In the genomic region with DNA sequence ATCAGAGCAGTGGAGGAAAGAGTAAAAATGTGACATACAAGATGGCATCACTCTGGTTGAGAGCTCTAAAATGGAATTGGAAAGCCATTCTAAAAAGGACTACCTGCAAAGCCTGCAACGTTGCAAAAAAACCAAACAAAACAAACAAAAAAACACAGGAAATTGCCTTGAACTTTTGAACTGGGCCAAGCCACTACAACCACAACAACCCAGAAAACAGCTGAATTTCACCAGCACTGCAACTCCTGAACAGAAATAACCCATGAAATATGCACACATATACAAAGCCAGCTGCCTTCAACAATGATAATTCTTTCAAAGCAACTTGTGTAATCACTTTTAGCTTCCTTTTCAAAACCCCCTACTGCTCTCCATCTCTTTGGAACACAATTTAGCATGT, we compare ENCODE assay signal across 14 cellular contexts.
DNase-seq lines count a peak whose midpoint lies in the region; ATAC-seq and TF ChIP-seq lines count a peak whose summit lies in the region.
"Had no signal": no experiment of that assay in that cellular context is flagged by ENCODE, and none has a peak within 500 bp of the region (broad histone marks: within the 10 kb centered on the region; RNA-seq: fewer than 3 reads in every experiment).

No MANE protein-coding gene starts in this region.

- no peaks in the 10 kb centered on the region for H3F3A ChIP-seq in SK-N-SH (replicated peaks; ENCODE audit: insufficient read depth)

- H3K4me1 ChIP-seq in mesenchymal stem cell (ENCODE audit: control insufficient read depth, insufficient read depth, low read depth, low read length) (no peaks in the 10 kb centered on the region), SK-N-SH (ENCODE audit: control insufficient read depth in 1 of 2, insufficient read depth in 2 of 2, low read depth in 1 of 2, low read length in 1 of 2) (no peaks in the 10 kb centered on the region)

- POLR2A ChIA-PET in SK-N-SH (lab: Yijun Ruan, JAX): no interaction called here

- H3K23ac ChIP-seq in mesenchymal stem cell (ENCODE audit: low read length in 2 of 2): no peak overlapping the region

- H3K4me2 ChIP-seq in mesenchymal stem cell (ENCODE audit: low read length, poor library complexity, severe bottlenecking): no peak overlapping the region
- no peak overlapping the region for H3K4me2 ChIP-seq in SK-N-SH

- TF ChIP-seq CTCF in SK-N-SH (IDR thresholded peaks at IDR 0.05): no peak

- no peaks in the 10 kb centered on the region for H3K79me1 ChIP-seq in mesenchymal stem cell (replicated peaks; ENCODE audit: low read length, poor library complexity, severe bottlenecking)

- no peaks in the 10 kb centered on the region for H4K20me1 ChIP-seq in SK-N-SH (ENCODE audit: insufficient read depth)

- no peak overlapping the region for H2BK120ac ChIP-seq in mesenchymal stem cell (ENCODE audit: low read depth, low read length)

- H3K36me3 ChIP-seq in mesenchymal stem cell (ENCODE audit: control insufficient read depth in 1 of 2, insufficient read depth in 2 of 2, low read depth in 1 of 2, low read length in 2 of 2): no peaks in the 10 kb centered on the region
- H3K36me3 ChIP-seq in SK-N-SH (replicated peaks in 1 of 2; ENCODE audit: control insufficient read depth in 1 of 2, insufficient read depth in 2 of 2, low read length in 1 of 2): no peaks in the 10 kb centered on the region

- H2AFZ ChIP-seq in mesenchymal stem cell (ENCODE audit: low read depth, low read length) (no peak overlapping the region), SK-N-SH (ENCODE audit: low read depth) (no peak overlapping the region)

- DNase-seq in GM03348 (ENCODE audit: low spot score) (peak; percentile 18), M059J (ENCODE audit: low read depth) (peak; percentile 36), astrocyte of the hippocampus (ENCODE audit: low read depth, low spot score) (peak; percentile 23), mesenchymal stem cell (peak; percentile 34), SK-N-SH (no peak), glomerular visceral epithelial cell (ENCODE audit: extremely low spot score) (no peak)
- DNase-seq: CD8-positive, alpha-beta T cell; H9; NCI-H1092; NCI-H2107; NCI-H226; NCI-H526 had no signal

- H4K8ac ChIP-seq in mesenchymal stem cell (ENCODE audit: low read length): no peak overlapping the region

- ATAC-seq in HG03342 (IDR thresholded peaks at IDR 0.05; ENCODE audit: unreplicated experiment): no peak
- ATAC-seq: CD8-positive, alpha-beta T cell had no signal

- H3K4ac ChIP-seq in mesenchymal stem cell (ENCODE audit: low read depth in 1 of 2, low read length in 2 of 2): no peak overlapping the region

- no peak overlapping the region for H3K4me3 ChIP-seq in mesenchymal stem cell (ENCODE audit: insufficient read depth in 1 of 2, low read depth in 1 of 2, low read length in 2 of 2)
- no peak overlapping the region for H3K4me3 ChIP-seq in SK-N-SH (ENCODE audit: low read depth in 2 of 2, low read length in 1 of 2)
- H3K4me3 ChIP-seq: SK-N-MC had no signal

- no peaks in the 10 kb centered on the region for H3K79me2 ChIP-seq in SK-N-SH (ENCODE audit: insufficient read depth)

- no peak for TF ChIP-seq RAD21 in SK-N-SH (IDR thresholded peaks at IDR 0.05; ENCODE audit: low read length)

- no peak overlapping the region for H3K14ac ChIP-seq in mesenchymal stem cell (ENCODE audit: low read length in 2 of 2)

- CTCF ChIA-PET in SK-N-SH (lab: Yijun Ruan, JAX): no interaction called here

- no peak overlapping the region for H2BK5ac ChIP-seq in mesenchymal stem cell (ENCODE audit: low read depth, low read length, poor library complexity, severe bottlenecking)

- no peaks in the 10 kb centered on the region for H3K9me2 ChIP-seq in SK-N-SH

- no peak overlapping the region for H2BK15ac ChIP-seq in mesenchymal stem cell (ENCODE audit: low read depth, poor library complexity, severe bottlenecking)

- TF ChIP-seq EP300 in SK-N-SH (IDR thresholded peaks at IDR 0.05; ENCODE audit: borderline replicate concordance in 1 of 2, low read depth in 1 of 2, low read length in 1 of 2): no peak

- no peak overlapping the region for H4K91ac ChIP-seq in mesenchymal stem cell (ENCODE audit: low read length)

- H3K18ac ChIP-seq in mesenchymal stem cell (ENCODE audit: low read depth in 1 of 2, low read length in 2 of 2): no peak overlapping the region

- H3K27me3 ChIP-seq in mesenchymal stem cell (ENCODE audit: control insufficient read depth in 1 of 2, insufficient read depth in 1 of 2, low read length in 2 of 2) (no peaks in the 10 kb centered on the region), SK-N-SH (ENCODE audit: insufficient read depth) (no peaks in the 10 kb centered on the region)

- H3K9ac ChIP-seq in mesenchymal stem cell (ENCODE audit: low read length): no peak overlapping the region
- no peak overlapping the region for H3K9ac ChIP-seq in SK-N-SH

- H3K27ac ChIP-seq in mesenchymal stem cell (ENCODE audit: low read length, poor library complexity, severe bottlenecking): no peak overlapping the region
- no peak overlapping the region for H3K27ac ChIP-seq in SK-N-SH (ENCODE audit: low read depth in 2 of 2, low read length in 1 of 2)
- H3K27ac ChIP-seq: SK-N-MC had no signal

- WGBS in mesenchymal stem cell: 8% methylated on average over 1 of the region's 1 CpG
- 20% methylated on average over 1 of the region's 1 CpG for WGBS in SK-N-SH (ENCODE audit: low lambda C conversion rate)

- no peak overlapping the region for H2AK5ac ChIP-seq in mesenchymal stem cell (ENCODE audit: low read length, severe bottlenecking)

- H2BK12ac ChIP-seq in mesenchymal stem cell (ENCODE audit: low read length in 2 of 2): no peak overlapping the region

- H3K9me3 ChIP-seq in mesenchymal stem cell (ENCODE audit: control insufficient read depth, low read length) (peaks cover 4% of the 10 kb centered on the region), SK-N-SH (no peaks in the 10 kb centered on the region)

TF ChIP-seq in SK-N-SH, 30 proteins besides CTCF, POLR2A, EP300 and RAD21:
- TF ChIP-seq CHD2 (IDR thresholded peaks at IDR 0.05; ENCODE audit: low read length, partially characterized antibody): no peak
- no peak for TF ChIP-seq NRF1 (IDR thresholded peaks at IDR 0.05; ENCODE audit: low read depth, low read length)
- TF ChIP-seq RFX5 (IDR thresholded peaks at IDR 0.05; ENCODE audit: low read length): no peak
- TF ChIP-seq RXRA (IDR thresholded peaks at IDR 0.05; ENCODE audit: borderline replicate concordance, low read depth): no peak
- no peak for TF ChIP-seq SMC3 (IDR thresholded peaks at IDR 0.05; ENCODE audit: low read depth, low read length)
- TF ChIP-seq FOXJ3 (CRISPR knock-in tag; IDR thresholded peaks at IDR 0.05): no peak
- TF ChIP-seq, protein P1, sequence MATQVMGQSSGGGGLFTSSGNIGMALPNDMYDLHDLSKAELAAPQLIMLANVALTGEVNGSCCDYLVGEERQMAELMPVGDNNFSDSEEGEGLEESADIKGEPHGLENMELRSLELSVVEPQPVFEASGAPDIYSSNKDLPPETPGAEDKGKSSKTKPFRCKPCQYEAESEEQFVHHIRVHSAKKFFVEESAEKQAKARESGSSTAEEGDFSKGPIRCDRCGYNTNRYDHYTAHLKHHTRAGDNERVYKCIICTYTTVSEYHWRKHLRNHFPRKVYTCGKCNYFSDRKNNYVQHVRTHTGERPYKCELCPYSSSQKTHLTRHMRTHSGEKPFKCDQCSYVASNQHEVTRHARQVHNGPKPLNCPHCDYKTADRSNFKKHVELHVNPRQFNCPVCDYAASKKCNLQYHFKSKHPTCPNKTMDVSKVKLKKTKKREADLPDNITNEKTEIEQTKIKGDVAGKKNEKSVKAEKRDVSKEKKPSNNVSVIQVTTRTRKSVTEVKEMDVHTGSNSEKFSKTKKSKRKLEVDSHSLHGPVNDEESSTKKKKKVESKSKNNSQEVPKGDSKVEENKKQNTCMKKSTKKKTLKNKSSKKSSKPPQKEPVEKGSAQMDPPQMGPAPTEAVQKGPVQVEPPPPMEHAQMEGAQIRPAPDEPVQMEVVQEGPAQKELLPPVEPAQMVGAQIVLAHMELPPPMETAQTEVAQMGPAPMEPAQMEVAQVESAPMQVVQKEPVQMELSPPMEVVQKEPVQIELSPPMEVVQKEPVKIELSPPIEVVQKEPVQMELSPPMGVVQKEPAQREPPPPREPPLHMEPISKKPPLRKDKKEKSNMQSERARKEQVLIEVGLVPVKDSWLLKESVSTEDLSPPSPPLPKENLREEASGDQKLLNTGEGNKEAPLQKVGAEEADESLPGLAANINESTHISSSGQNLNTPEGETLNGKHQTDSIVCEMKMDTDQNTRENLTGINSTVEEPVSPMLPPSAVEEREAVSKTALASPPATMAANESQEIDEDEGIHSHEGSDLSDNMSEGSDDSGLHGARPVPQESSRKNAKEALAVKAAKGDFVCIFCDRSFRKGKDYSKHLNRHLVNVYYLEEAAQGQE (IDR thresholded peaks at IDR 0.05; ENCODE audit: low read depth, low read length): no peak
- TF ChIP-seq POLR2AphosphoS5 (IDR thresholded peaks at IDR 0.05; ENCODE audit: low read depth, low read length): no peak
- no peak for TF ChIP-seq NFIC (IDR thresholded peaks at IDR 0.05; ENCODE audit: borderline replicate concordance)
- TF ChIP-seq, protein P2, sequence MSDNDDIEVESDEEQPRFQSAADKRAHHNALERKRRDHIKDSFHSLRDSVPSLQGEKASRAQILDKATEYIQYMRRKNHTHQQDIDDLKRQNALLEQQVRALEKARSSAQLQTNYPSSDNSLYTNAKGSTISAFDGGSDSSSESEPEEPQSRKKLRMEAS (IDR thresholded peaks at IDR 0.05; ENCODE audit: low read depth): no peak
- TF ChIP-seq FOSL2 (IDR thresholded peaks at IDR 0.05; ENCODE audit: borderline replicate concordance, low read depth): no peak
- no peak for TF ChIP-seq USF1 (IDR thresholded peaks at IDR 0.05; ENCODE audit: borderline replicate concordance, low read depth)

Comparison
In these comparisons a context has a peak if more than half of its experiments do, and no peak if none do; other contexts are left out.
1. DNase-seq: peak in GM03348 (single experiment), M059J (single experiment), astrocyte of the hippocampus (single experiment) and mesenchymal stem cell (single experiment); none in SK-N-SH (single experiment) and glomerular visceral epithelial cell (single experiment).